8 cellular contexts compared by ENCODE assay signal in genomic region chr10:61974611-61975010, GRCh38.
DNase-seq lines count a peak whose midpoint lies in the region; ATAC-seq and TF ChIP-seq lines count a peak whose summit lies in the region.

No MANE protein-coding gene starts in this region.

- TF ChIP-seq CTCF in omental fat pad (IDR thresholded peaks at IDR 0.05), result no peak

- TF ChIP-seq POLR2A in GM18505 (IDR thresholded peaks at IDR 0.05; ENCODE audit: borderline replicate concordance, extremely low read depth, insufficient read depth, insufficient read length), result no peak

- ATAC-seq in omental fat pad (ENCODE audit: low FRiP score) (no peak), HG03520 (IDR thresholded peaks at IDR 0.05; ENCODE audit: unreplicated experiment) (no peak), GM18505 (IDR thresholded peaks at IDR 0.05; ENCODE audit: unreplicated experiment) (no peak), GM19328 (IDR thresholded peaks at IDR 0.05; ENCODE audit: unreplicated experiment) (no peak)

- DNase-seq in GM04504 (ENCODE audit: low read depth), result peak; percentile 26
- peak; percentile 20 to 81 for DNase-seq in NCI-H2081 (lab: John Stamatoyannopoulos, UW)
- DNase-seq in dermis microvascular lymphatic vessel endothelial cell (ENCODE audit: low read depth in 2 of 2), result peak; percentile 70 to 87
- peak; percentile 73 for DNase-seq in omental fat pad (ENCODE audit: low spot score)
- DNase-seq in cerebellar nuclear complex (lab: John Stamatoyannopoulos, UW), result no peak

Comparison
In these comparisons a context has a peak if more than half of its experiments do, and no peak if none do; other contexts are left out.
1. DNase-seq: peak in GM04504 (single experiment), NCI-H2081 (2 of 2), dermis microvascular lymphatic vessel endothelial cell (2 of 2) and omental fat pad (single experiment); none in cerebellar nuclear complex (0 of 2).